ENCODE assay signal across 1 cellular context in the genomic region with DNA sequence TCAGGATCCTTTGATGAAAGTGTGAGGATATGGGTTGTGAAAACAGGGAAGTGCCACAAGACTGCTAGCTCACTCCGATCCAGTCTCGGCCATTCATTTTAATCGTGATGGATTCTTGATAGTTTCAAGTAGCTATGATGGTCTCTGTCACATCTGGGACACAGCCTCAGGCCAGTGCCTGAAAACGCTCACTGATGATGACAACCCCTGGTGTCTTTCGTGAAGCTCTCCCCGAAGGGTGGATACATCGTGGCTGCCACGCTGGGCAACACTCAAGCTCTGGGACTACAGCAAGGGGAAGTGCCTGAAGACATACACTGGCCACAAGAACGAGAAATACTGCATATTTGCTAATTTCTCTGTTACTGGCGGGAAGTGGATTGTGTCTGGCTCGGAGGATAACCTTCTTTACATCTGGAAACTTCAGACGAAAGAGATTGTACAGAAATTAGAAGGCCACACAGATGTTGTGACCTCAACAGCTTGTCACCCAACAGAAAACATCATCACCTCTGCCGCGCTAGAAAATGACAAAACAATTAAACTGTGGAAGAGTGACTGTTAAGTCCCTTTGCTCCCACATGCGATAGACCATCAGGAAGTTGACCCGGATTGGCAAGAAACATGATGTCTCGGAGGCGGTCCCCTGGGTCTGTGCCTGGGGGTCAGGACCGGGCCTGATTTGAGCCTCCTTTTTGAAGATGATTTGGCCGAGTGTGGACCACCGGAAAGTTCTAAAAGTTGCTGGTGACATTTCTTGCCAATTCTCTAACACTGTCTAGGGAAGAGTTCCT.
TF ChIP-seq lines count a peak whose summit lies in the region.

No MANE protein-coding gene starts in this region.

TF ChIP-seq in HepG2, 621 proteins besides CTCF, POLR2A, EP300 and RAD21:
- no peak for TF ChIP-seq PRMT3 (CRISPR knock-in tag; IDR thresholded peaks at IDR 0.05; ENCODE audit: borderline replicate concordance, low read depth)
- TF ChIP-seq, protein P1, sequence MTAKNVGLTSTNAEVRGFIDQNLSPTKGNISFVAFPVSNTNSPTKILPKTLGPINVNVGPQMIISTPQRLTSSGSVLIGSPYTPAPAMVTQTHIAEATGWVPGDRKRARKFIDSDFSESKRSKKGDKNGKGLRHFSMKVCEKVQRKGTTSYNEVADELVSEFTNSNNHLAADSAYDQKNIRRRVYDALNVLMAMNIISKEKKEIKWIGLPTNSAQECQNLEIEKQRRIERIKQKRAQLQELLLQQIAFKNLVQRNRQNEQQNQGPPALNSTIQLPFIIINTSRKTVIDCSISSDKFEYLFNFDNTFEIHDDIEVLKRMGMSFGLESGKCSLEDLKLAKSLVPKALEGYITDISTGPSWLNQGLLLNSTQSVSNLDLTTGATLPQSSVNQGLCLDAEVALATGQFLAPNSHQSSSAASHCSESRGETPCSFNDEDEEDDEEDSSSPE (CRISPR knock-in tag; IDR thresholded peaks at IDR 0.05): no peak
